Comparison of ENCODE assay signal across 1 cellular context in genomic region chr16:75566040-75566888, GRCh38.
TF ChIP-seq lines count a peak whose summit lies in the region.

Gene GABARAPL2, plus strand, starts transcription at chr16:75566379. Its CDS starts 108 bp downstream, at chr16:75566487.

TF ChIP-seq in HepG2, 621 proteins besides CTCF, POLR2A, EP300 and RAD21 (continued from another document and continues in another):
- TF ChIP-seq, protein P1, sequence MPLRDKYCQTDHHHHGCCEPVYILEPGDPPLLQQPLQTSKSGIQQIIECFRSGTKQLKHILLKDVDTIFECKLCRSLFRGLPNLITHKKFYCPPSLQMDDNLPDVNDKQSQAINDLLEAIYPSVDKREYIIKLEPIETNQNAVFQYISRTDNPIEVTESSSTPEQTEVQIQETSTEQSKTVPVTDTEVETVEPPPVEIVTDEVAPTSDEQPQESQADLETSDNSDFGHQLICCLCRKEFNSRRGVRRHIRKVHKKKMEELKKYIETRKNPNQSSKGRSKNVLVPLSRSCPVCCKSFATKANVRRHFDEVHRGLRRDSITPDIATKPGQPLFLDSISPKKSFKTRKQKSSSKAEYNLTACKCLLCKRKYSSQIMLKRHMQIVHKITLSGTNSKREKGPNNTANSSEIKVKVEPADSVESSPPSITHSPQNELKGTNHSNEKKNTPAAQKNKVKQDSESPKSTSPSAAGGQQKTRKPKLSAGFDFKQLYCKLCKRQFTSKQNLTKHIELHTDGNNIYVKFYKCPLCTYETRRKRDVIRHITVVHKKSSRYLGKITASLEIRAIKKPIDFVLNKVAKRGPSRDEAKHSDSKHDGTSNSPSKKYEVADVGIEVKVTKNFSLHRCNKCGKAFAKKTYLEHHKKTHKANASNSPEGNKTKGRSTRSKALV (CRISPR knock-in tag; IDR thresholded peaks at IDR 0.05): no peak
- TF ChIP-seq ZNF710 (CRISPR knock-in tag; IDR thresholded peaks at IDR 0.05; ENCODE audit: borderline replicate concordance) (peak; percentile 50; the same call in 1 of the 2 replicates), MBNL3 (CRISPR knock-in tag; conservative IDR thresholded peaks at IDR 0.05) (no peak), CENPBD1 (CRISPR knock-in tag; IDR thresholded peaks at IDR 0.05; ENCODE audit: borderline replicate concordance, low read depth) (no peak), ZNF709 (CRISPR knock-in tag; IDR thresholded peaks at IDR 0.05) (no peak), ZFP37 (CRISPR knock-in tag; IDR thresholded peaks at IDR 0.05; ENCODE audit: borderline replicate concordance) (no peak), PCBP2 (optimal IDR thresholded peaks at IDR 0.05; ENCODE audit: low read depth, low read length, poor library complexity, severe bottlenecking) (no peak), SALL2 (CRISPR knock-in tag; IDR thresholded peaks at IDR 0.05) (peak; percentile 61; the same call in 1 of the 2 replicates), ZC3H13 (CRISPR knock-in tag; IDR thresholded peaks at IDR 0.05) (peak; percentile 59; the same call in 1 of the 2 replicates), ZNF3 (CRISPR knock-in tag; IDR thresholded peaks at IDR 0.05) (no peak), TOE1 (CRISPR knock-in tag; IDR thresholded peaks at IDR 0.05) (no peak; the same call in 1 of the 2 replicates), PRDM10 (CRISPR knock-in tag; IDR thresholded peaks at IDR 0.05; ENCODE audit: low read depth) (no peak), ZNF841 (CRISPR knock-in tag; IDR thresholded peaks at IDR 0.05; ENCODE audit: borderline replicate concordance) (no peak), EZH2 (conservative IDR thresholded peaks at IDR 0.05; ENCODE audit: low read depth, low read length) (no peak), FOXA1 (IDR thresholded peaks at IDR 0.05) (no peak), FOXA1 (CRISPR knock-in tag; IDR thresholded peaks at IDR 0.05) (0 out of 2 replicates have a peak, but pooled peaks have one; percentile 19), HIVEP1 (CRISPR knock-in tag; IDR thresholded peaks at IDR 0.05) (0 out of 2 replicates have a peak, but pooled peaks have one; percentile 5), MATR3 (CRISPR knock-in tag; IDR thresholded peaks at IDR 0.05) (no peak), MZF1 (CRISPR knock-in tag; IDR thresholded peaks at IDR 0.05; ENCODE audit: borderline replicate concordance) (no peak), MYNN (CRISPR knock-in tag; IDR thresholded peaks at IDR 0.05; ENCODE audit: low read depth) (no peak), SNAI1 (CRISPR knock-in tag; IDR thresholded peaks at IDR 0.05; ENCODE audit: borderline replicate concordance) (no peak; the same call in 1 of the 2 replicates), GLI4 (CRISPR knock-in tag; IDR thresholded peaks at IDR 0.05; ENCODE audit: borderline replicate concordance) (peak; percentile 97; the same call in 1 of the 2 replicates), ZNF275 (CRISPR knock-in tag; IDR thresholded peaks at IDR 0.05; ENCODE audit: borderline replicate concordance) (peak; percentile 71)
- TF ChIP-seq, protein P2, sequence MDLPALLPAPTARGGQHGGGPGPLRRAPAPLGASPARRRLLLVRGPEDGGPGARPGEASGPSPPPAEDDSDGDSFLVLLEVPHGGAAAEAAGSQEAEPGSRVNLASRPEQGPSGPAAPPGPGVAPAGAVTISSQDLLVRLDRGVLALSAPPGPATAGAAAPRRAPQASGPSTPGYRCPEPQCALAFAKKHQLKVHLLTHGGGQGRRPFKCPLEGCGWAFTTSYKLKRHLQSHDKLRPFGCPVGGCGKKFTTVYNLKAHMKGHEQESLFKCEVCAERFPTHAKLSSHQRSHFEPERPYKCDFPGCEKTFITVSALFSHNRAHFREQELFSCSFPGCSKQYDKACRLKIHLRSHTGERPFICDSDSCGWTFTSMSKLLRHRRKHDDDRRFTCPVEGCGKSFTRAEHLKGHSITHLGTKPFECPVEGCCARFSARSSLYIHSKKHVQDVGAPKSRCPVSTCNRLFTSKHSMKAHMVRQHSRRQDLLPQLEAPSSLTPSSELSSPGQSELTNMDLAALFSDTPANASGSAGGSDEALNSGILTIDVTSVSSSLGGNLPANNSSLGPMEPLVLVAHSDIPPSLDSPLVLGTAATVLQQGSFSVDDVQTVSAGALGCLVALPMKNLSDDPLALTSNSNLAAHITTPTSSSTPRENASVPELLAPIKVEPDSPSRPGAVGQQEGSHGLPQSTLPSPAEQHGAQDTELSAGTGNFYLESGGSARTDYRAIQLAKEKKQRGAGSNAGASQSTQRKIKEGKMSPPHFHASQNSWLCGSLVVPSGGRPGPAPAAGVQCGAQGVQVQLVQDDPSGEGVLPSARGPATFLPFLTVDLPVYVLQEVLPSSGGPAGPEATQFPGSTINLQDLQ (CRISPR knock-in tag; IDR thresholded peaks at IDR 0.05): no peak; the same call in 1 of the 2 replicates
- TF ChIP-seq, protein P3, sequence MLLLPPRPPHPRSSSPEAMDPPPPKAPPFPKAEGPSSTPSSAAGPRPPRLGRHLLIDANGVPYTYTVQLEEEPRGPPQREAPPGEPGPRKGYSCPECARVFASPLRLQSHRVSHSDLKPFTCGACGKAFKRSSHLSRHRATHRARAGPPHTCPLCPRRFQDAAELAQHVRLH (CRISPR knock-in tag; IDR thresholded peaks at IDR 0.05; ENCODE audit: borderline replicate concordance, low read depth): peak; percentile 58; the same call in 1 of the 2 replicates
- TF ChIP-seq, protein P4, sequence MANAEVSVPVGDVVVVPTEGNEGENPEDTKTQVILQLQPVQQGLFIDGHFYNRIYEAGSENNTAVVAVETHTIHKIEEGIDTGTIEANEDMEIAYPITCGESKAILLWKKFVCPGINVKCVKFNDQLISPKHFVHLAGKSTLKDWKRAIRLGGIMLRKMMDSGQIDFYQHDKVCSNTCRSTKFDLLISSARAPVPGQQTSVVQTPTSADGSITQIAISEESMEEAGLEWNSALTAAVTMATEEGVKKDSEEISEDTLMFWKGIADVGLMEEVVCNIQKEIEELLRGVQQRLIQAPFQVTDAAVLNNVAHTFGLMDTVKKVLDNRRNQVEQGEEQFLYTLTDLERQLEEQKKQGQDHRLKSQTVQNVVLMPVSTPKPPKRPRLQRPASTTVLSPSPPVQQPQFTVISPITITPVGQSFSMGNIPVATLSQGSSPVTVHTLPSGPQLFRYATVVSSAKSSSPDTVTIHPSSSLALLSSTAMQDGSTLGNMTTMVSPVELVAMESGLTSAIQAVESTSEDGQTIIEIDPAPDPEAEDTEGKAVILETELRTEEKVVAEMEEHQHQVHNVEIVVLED (CRISPR knock-in tag; IDR thresholded peaks at IDR 0.05; ENCODE audit: borderline replicate concordance): peak; percentile 88
- TF ChIP-seq, protein P5, sequence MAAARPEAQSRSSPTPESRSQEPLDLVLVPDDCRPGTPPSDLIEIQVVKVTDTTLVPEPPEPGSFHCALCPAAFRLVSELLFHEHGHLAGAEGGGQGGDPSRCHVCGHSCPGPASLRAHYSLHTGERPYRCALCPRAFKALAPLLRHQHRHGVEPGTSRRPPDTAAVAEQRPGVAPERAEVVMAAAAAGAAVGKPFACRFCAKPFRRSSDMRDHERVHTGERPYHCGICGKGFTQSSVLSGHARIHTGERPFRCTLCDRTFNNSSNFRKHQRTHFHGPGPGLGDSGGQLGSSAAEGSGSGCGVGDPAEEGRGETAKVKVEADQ (CRISPR knock-in tag; IDR thresholded peaks at IDR 0.05; ENCODE audit: borderline replicate concordance): peak; percentile 70
- TF ChIP-seq, protein P6, sequence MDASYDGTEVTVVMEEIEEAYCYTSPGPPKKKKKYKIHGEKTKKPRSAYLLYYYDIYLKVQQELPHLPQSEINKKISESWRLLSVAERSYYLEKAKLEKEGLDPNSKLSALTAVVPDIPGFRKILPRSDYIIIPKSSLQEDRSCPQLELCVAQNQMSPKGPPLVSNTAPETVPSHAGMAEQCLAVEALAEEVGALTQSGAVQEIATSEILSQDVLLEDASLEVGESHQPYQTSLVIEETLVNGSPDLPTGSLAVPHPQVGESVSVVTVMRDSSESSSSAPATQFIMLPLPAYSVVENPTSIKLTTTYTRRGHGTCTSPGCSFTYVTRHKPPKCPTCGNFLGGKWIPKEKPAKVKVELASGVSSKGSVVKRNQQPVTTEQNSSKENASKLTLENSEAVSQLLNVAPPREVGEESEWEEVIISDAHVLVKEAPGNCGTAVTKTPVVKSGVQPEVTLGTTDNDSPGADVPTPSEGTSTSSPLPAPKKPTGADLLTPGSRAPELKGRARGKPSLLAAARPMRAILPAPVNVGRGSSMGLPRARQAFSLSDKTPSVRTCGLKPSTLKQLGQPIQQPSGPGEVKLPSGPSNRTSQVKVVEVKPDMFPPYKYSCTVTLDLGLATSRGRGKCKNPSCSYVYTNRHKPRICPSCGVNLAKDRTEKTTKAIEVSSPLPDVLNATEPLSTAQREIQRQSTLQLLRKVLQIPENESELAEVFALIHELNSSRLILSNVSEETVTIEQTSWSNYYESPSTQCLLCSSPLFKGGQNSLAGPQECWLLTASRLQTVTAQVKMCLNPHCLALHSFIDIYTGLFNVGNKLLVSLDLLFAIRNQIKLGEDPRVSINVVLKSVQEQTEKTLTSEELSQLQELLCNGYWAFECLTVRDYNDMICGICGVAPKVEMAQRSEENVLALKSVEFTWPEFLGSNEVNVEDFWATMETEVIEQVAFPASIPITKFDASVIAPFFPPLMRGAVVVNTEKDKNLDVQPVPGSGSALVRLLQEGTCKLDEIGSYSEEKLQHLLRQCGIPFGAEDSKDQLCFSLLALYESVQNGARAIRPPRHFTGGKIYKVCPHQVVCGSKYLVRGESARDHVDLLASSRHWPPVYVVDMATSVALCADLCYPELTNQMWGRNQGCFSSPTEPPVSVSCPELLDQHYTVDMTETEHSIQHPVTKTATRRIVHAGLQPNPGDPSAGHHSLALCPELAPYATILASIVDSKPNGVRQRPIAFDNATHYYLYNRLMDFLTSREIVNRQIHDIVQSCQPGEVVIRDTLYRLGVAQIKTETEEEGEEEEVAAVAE (CRISPR knock-in tag; IDR thresholded peaks at IDR 0.05; ENCODE audit: borderline replicate concordance): no peak
